ENCODE assay signal across 9 cellular contexts in the genomic region with DNA sequence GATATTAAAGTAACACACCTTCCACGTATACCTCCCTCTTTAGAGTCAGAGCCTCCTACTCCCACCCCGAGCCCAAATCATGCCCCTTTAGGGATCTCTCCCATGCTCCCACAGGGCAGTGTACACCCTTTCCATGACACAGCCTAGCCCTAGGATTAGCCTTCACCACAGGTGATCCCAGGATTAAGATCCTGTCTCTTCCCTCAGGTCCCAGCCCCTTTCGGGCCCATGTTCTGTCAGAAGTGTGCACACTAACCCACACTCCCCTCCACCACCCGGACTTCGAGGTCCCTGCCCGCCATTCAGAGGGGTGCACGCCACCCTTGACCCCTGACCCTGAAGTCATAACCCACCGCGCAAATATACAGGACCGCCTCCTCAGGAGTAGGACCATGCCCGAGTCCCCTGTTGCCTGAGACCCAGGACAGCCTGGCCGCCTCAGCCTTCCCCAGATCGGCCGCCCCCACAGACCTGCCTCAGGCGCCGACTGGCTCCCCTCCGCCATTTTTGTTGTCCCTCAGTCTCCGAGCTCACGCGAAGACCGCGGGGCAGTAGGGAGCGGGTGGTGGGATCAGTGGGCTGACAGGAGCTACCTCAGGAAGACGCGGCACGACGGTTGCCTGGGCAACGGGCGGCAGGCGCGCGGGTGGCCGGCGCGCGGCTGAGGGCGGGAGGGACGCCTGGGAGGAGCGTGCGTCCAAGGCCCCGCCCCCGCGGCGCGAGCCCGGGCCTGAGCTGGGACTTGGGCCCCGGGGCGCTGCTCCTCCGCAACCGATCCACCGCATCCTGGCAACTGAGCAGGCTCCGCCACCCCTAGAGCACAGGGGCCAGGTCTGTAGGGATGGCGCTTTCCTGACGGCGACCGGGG. TPM values are rescaled to one million over a fixed set of nuclear protein-coding genes. Genes with fewer than 3 reads are reported as not detected.
A peak's percentile ranks its signal among the peaks of the same experiment; 100 is the strongest.
DNase-seq lines count a peak whose midpoint lies in the region; ATAC-seq and TF ChIP-seq lines count a peak whose summit lies in the region.
"Had no signal": no experiment of that assay in that cellular context is flagged by ENCODE, and none has a peak within 500 bp of the region (broad histone marks: within the 10 kb centered on the region; RNA-seq: fewer than 3 reads in every experiment).

TSS of gene AGBL4 (minus strand) at position 663 of the 868 bp plus-strand sequence.

- TF ChIP-seq CTCF in fibroblast of the aortic adventitia (IDR thresholded peaks at IDR 0.05; ENCODE audit: insufficient read depth, low read length) (no peak), neural progenitor cell (IDR thresholded peaks at IDR 0.05) (no peak)

- H3K4me3 Mint-ChIP-seq in neural progenitor cell = peak within 1 kb of the TSS; percentile 66

- H3K4me1 ChIP-seq in HUES6 (ENCODE audit: control insufficient read depth, insufficient read depth, low read length) (0 out of 2 replicates have a peak, but pooled peaks cover 10% of the 10 kb centered on the region), neural progenitor cell (no peaks in the 10 kb centered on the region)

- peaks cover 3% of the 10 kb centered on the region for H3K27me3 Mint-ChIP-seq in neural progenitor cell (ENCODE audit: insufficient read depth, low read depth)

- H3K4me3 ChIP-seq in HUES6 (ENCODE audit: low read depth, low read length) (peak within 1 kb of the TSS; percentile 81), fibroblast of the aortic adventitia (ENCODE audit: low read depth, low read length) (peak within 1 kb of the TSS; percentile 58), neural progenitor cell (no peak within 1 kb of the TSS)

- H3K27me3 ChIP-seq in HUES6 (ENCODE audit: control insufficient read depth, insufficient read depth, low read length) = peaks cover 64% of the 10 kb centered on the region
- H3K27me3 ChIP-seq in neural progenitor cell = no peaks in the 10 kb centered on the region

- no peaks in the 10 kb centered on the region for H3K9me3 ChIP-seq in HUES6 (ENCODE audit: control insufficient read depth, insufficient read depth, low read depth, low read length)
- H3K9me3 ChIP-seq in neural progenitor cell (ENCODE audit: low read depth) = peaks cover 18% of the 10 kb centered on the region

- H3K27ac Mint-ChIP-seq in neural progenitor cell = no peak within 1 kb of the TSS

- H4K20me1 ChIP-seq in neural progenitor cell (ENCODE audit: low read depth) = no peaks in the 10 kb centered on the region

- H3K27ac ChIP-seq in HUES6 (ENCODE audit: low read depth, low read length) (no peak within 1 kb of the TSS), neural progenitor cell (no peak within 1 kb of the TSS)

- H3K4me2 ChIP-seq in neural progenitor cell = no peak within 1 kb of the TSS

- H2AFZ ChIP-seq in neural progenitor cell (replicated peaks) = no peak within 1 kb of the TSS

- no peaks in the 10 kb centered on the region for H3K36me3 Mint-ChIP-seq in neural progenitor cell

- H3K4me1 Mint-ChIP-seq in neural progenitor cell = peaks cover 4% of the 10 kb centered on the region

- no peaks in the 10 kb centered on the region for H3K79me2 ChIP-seq in neural progenitor cell (ENCODE audit: low read depth)

- DNase-seq in CD1c-positive myeloid dendritic cell (ENCODE audit: extremely low spot score) = peak; percentile 34
- DNase-seq in T1000 (lab: John Stamatoyannopoulos, UW) = peak; percentile 26
- DNase-seq in fibroblast of the aortic adventitia (ENCODE audit: low read depth) = no peak
- DNase-seq in neural progenitor cell (ENCODE audit: low spot score) = no peak
- no peak for DNase-seq in NCI-H1694 treated with DMSO at 0.1 percent for 48 hours (lab: John Stamatoyannopoulos, UW)
- no peak for DNase-seq in stimulated activated CD4-positive, alpha-beta T cell treated with anti-CD3 and anti-CD28 coated beads, Interleukin-2, amount 100 ng/mL, for 48 hours

- ATAC-seq in HG03159 (IDR thresholded peaks at IDR 0.05; ENCODE audit: unreplicated experiment) = no peak

- H3K36me3 ChIP-seq in HUES6 (ENCODE audit: control insufficient read depth, insufficient read depth, low read length) (no peaks in the 10 kb centered on the region), neural progenitor cell (no peaks in the 10 kb centered on the region)

- no peaks in the 10 kb centered on the region for H3K9me3 Mint-ChIP-seq in neural progenitor cell

- no peaks in the 10 kb centered on the region for H3F3A ChIP-seq in neural progenitor cell (ENCODE audit: low read depth)

- H3K9ac ChIP-seq in HUES6 (ENCODE audit: low read length) (peak within 1 kb of the TSS; percentile 35), neural progenitor cell (no peak within 1 kb of the TSS)

RNA-seq across cellular contexts. Expression of gene AGBL4, which starts in this region (rescaled TPM):
- not detected in 2 replicates for total RNA-seq in fibroblast of the aortic adventitia (ENCODE audit: low replicate concordance)
- 1.5 and 1.7 TPM in 2 replicates for total RNA-seq in neural progenitor cell (ENCODE audit: low replicate concordance)
- total RNA-seq: dermis microvascular lymphatic vessel endothelial cell had no signal

Comparison
In these comparisons a context has a peak if more than half of its experiments do, and no peak if none do; other contexts are left out.
1. DNase-seq: peak in CD1c-positive myeloid dendritic cell (single experiment) and T1000 (single experiment); none in fibroblast of the aortic adventitia (single experiment), neural progenitor cell (single experiment), NCI-H1694 treated with DMSO at 0.1 percent for 48 hours (single experiment) and stimulated activated CD4-positive, alpha-beta T cell treated with anti-CD3 and anti-CD28 coated beads, Interleukin-2, amount 100 ng/mL, for 48 hours (0 of 2).